In genomic region chr11:111634981-111635705, GRCh38 we compare ENCODE assay signal across 11 cellular contexts. TPM values are rescaled to one million over a fixed set of nuclear protein-coding genes. Genes with fewer than 3 reads are reported as not detected.
A peak's percentile ranks its signal among the peaks of the same experiment; 100 is the strongest.
DNase-seq lines count a peak whose midpoint lies in the region; TF ChIP-seq lines count a peak whose summit lies in the region.
"Had no signal": no experiment of that assay in that cellular context is flagged by ENCODE, and none has a peak within 500 bp of the region (broad histone marks: within the 10 kb centered on the region; RNA-seq: fewer than 3 reads in every experiment).

No MANE protein-coding gene starts in this region.

- H3K4me3 ChIP-seq in hepatocyte, result no peak overlapping the region
- H3K4me3 ChIP-seq in suprapubic skin, result no peak overlapping the region

- H2AFZ ChIP-seq in hepatocyte, result no peak overlapping the region

- no peaks in the 10 kb centered on the region for H3K36me3 ChIP-seq in hepatocyte (replicated peaks; ENCODE audit: insufficient read depth, low read depth)
- no peaks in the 10 kb centered on the region for H3K36me3 ChIP-seq in suprapubic skin

- peak; percentile 81 for DNase-seq in M059J (ENCODE audit: low read depth)
- DNase-seq in caudate nucleus (lab: John Stamatoyannopoulos, UW), result no peak
- no peak for DNase-seq in hepatocyte (ENCODE audit: low spot score)
- DNase-seq in suprapubic skin (ENCODE audit: low spot score in 2 of 2), result no peak
- DNase-seq in GM19240 (ENCODE audit: insufficient read length, low spot score), result no peak
- DNase-seq in T1000 (lab: John Stamatoyannopoulos, UW), result no peak
- DNase-seq in activated T-helper 1 cell treated with anti-CD3 and anti-CD28 coated beads, Interleukin-12 subunit alpha, Interleukin-12 subunit beta, Interleukin-2, Interleukin-4 antibody, amounts not matched to agents 30 ng/mL and 10 ng/mL and 1 ng/mL, durations not matched to agents 14 hours and 24 hours and 36 hours (ENCODE audit: low spot score), result no peak
- no peak for DNase-seq in NK-92 treated with Interleukin-12 subunit alpha and Interleukin-12 subunit beta, amount 100 ng/mL, for 24 hours (lab: John Stamatoyannopoulos, UW)
- DNase-seq: activated B cell treated with CpG ODN at 0.5 μM for 24 hours; stimulated activated naive CD4-positive, alpha-beta T cell had no signal

- H3K27me3 ChIP-seq in hepatocyte (no peaks in the 10 kb centered on the region), suprapubic skin (no peaks in the 10 kb centered on the region)

- no peak overlapping the region for H3K4me2 ChIP-seq in hepatocyte

- peaks cover 33% of the 10 kb centered on the region for H3K4me1 Mint-ChIP-seq in activated T-helper 1 cell treated with anti-CD3 and anti-CD28 coated beads, Interleukin-12 subunit alpha, Interleukin-12 subunit beta, Interleukin-2, Interleukin-4 antibody, amounts not matched to agents 30 ng/mL and 10 ng/mL and 1 ng/mL, durations not matched to agents 14 hours and 24 hours and 36 hours (ENCODE audit: low read depth)

- H4K20me1 ChIP-seq in hepatocyte (ENCODE audit: insufficient read depth, poor library complexity, severe bottlenecking), result no peaks in the 10 kb centered on the region

- TF ChIP-seq EP300 in suprapubic skin (IDR thresholded peaks at IDR 0.05), result no peak

- WGBS in hepatocyte (ENCODE audit: low lambda C conversion rate, missing lambda C conversion rate), result 82% methylated on average over 4 of the region's 5 CpGs
- 55% methylated on average over 5 of the region's 5 CpGs for WGBS in suprapubic skin

- intact Hi-C loops in activated T-helper 1 cell treated with anti-CD3 and anti-CD28 coated beads, Interleukin-12 subunit alpha, Interleukin-12 subunit beta, Interleukin-2, Interleukin-4 antibody, amounts not matched to agents 30 ng/mL and 10 ng/mL and 1 ng/mL, durations not matched to agents 14 hours and 24 hours and 36 hours (cut with micrococcal nuclease), result no loop called here

- peaks cover 2% of the 10 kb centered on the region for H3K27me3 Mint-ChIP-seq in activated T-helper 1 cell treated with anti-CD3 and anti-CD28 coated beads, Interleukin-12 subunit alpha, Interleukin-12 subunit beta, Interleukin-2, Interleukin-4 antibody, amounts not matched to agents 30 ng/mL and 10 ng/mL and 1 ng/mL, durations not matched to agents 14 hours and 24 hours and 36 hours (ENCODE audit: insufficient read depth)
- H3K27me3 Mint-ChIP-seq: activated B cell treated with CpG ODN at 0.5 μM for 24 hours; activated naive CD4-positive, alpha-beta T cell treated with anti-CD3 and anti-CD28 coated beads, Interleukin-2, amount 50 U/mL, for 24 hours had no signal

- H3K9me3 Mint-ChIP-seq in activated T-helper 1 cell treated with anti-CD3 and anti-CD28 coated beads, Interleukin-12 subunit alpha, Interleukin-12 subunit beta, Interleukin-2, Interleukin-4 antibody, amounts not matched to agents 30 ng/mL and 10 ng/mL and 1 ng/mL, durations not matched to agents 14 hours and 24 hours and 36 hours, result no peaks in the 10 kb centered on the region
- H3K9me3 Mint-ChIP-seq: activated B cell treated with CpG ODN at 0.5 μM for 24 hours; activated naive CD4-positive, alpha-beta T cell treated with anti-CD3 and anti-CD28 coated beads, Interleukin-2, amount 50 U/mL, for 24 hours had no signal

- peaks cover 61% of the 10 kb centered on the region for H3K79me2 ChIP-seq in hepatocyte

- no peak for TF ChIP-seq POLR2A in suprapubic skin (IDR thresholded peaks at IDR 0.05)

- H3K36me3 Mint-ChIP-seq in activated T-helper 1 cell treated with anti-CD3 and anti-CD28 coated beads, Interleukin-12 subunit alpha, Interleukin-12 subunit beta, Interleukin-2, Interleukin-4 antibody, amounts not matched to agents 30 ng/mL and 10 ng/mL and 1 ng/mL, durations not matched to agents 14 hours and 24 hours and 36 hours (ENCODE audit: low read depth), result peaks cover 8% of the 10 kb centered on the region

- H3K4me3 Mint-ChIP-seq in activated T-helper 1 cell treated with anti-CD3 and anti-CD28 coated beads, Interleukin-12 subunit alpha, Interleukin-12 subunit beta, Interleukin-2, Interleukin-4 antibody, amounts not matched to agents 30 ng/mL and 10 ng/mL and 1 ng/mL, durations not matched to agents 14 hours and 24 hours and 36 hours, result no peak overlapping the region
- H3K4me3 Mint-ChIP-seq: activated B cell treated with CpG ODN at 0.5 μM for 24 hours; activated naive CD4-positive, alpha-beta T cell treated with anti-CD3 and anti-CD28 coated beads, Interleukin-2, amount 50 U/mL, for 24 hours had no signal

- H3K27ac ChIP-seq in caudate nucleus (ENCODE audit: low read depth, low read length) (peak overlapping the region; percentile 77), hepatocyte (peak overlapping the region; percentile 14), suprapubic skin (peak overlapping the region; percentile 66)

- H3K27ac Mint-ChIP-seq in activated T-helper 1 cell treated with anti-CD3 and anti-CD28 coated beads, Interleukin-12 subunit alpha, Interleukin-12 subunit beta, Interleukin-2, Interleukin-4 antibody, amounts not matched to agents 30 ng/mL and 10 ng/mL and 1 ng/mL, durations not matched to agents 14 hours and 24 hours and 36 hours, result no peak overlapping the region
- H3K27ac Mint-ChIP-seq: activated B cell treated with CpG ODN at 0.5 μM for 24 hours; activated naive CD4-positive, alpha-beta T cell treated with anti-CD3 and anti-CD28 coated beads, Interleukin-2, amount 50 U/mL, for 24 hours had no signal

- no peaks in the 10 kb centered on the region for H3K9me2 ChIP-seq in hepatocyte (replicated peaks; ENCODE audit: insufficient read depth)

- H3K4me1 ChIP-seq in hepatocyte (ENCODE audit: insufficient read depth) (peaks cover 24% of the 10 kb centered on the region), suprapubic skin (peaks cover 46% of the 10 kb centered on the region)

- H3K9me3 ChIP-seq in hepatocyte (ENCODE audit: low read depth) (no peaks in the 10 kb centered on the region), suprapubic skin (no peaks in the 10 kb centered on the region)

- TF ChIP-seq CTCF in hepatocyte (IDR thresholded peaks at IDR 0.05; ENCODE audit: poor library complexity) (no peak), suprapubic skin (IDR thresholded peaks at IDR 0.05) (no peak)

RNA-seq across cellular contexts. Expression of gene SIK2, which starts 32.9 kb away (rescaled TPM):
- total RNA-seq in M059J (2014; rRNA removed; shearing (Covaris generic)), result 8.4 and 19.4 TPM in 2 replicates
- total RNA-seq in hepatocyte (20.5 and 22.2 TPM in 2 replicates), suprapubic skin (10 to 100 TPM; 13.9 to 29.0 (median 25.1) TPM)
- polyA plus RNA-seq in hepatocyte, result 3.1 and 3.2 TPM in 2 replicates
- total RNA-seq in activated T-helper 1 cell treated with anti-CD3 and anti-CD28 coated beads, Interleukin-12 subunit alpha, Interleukin-12 subunit beta, Interleukin-2, Interleukin-4 antibody, amounts not matched to agents 30 ng/mL and 10 ng/mL and 1 ng/mL, durations not matched to agents 14 hours and 24 hours and 36 hours, result 8.4 and 10.0 TPM in 2 replicates

Comparison
In these comparisons a context has a peak if more than half of its experiments do, and no peak if none do; other contexts are left out.
1. H3K27ac ChIP-seq: peak in every context shown above with its lines; median percentile 77 in caudate nucleus; 66 in suprapubic skin; 14 in hepatocyte.